In genomic region chr15:90905306-90906180, GRCh38 we compare ENCODE assay signal across 16 cellular contexts. TPM values are rescaled to one million over a fixed set of nuclear protein-coding genes. Genes with fewer than 3 reads are reported as not detected.
DNase-seq lines count a peak whose midpoint lies in the region; TF ChIP-seq lines count a peak whose summit lies in the region.
"Had no signal": no experiment of that assay in that cellular context is flagged by ENCODE, and none has a peak within 500 bp of the region (broad histone marks: within the 10 kb centered on the region; RNA-seq: fewer than 3 reads in every experiment).

No MANE protein-coding gene starts in this region.

- intact Hi-C loops in activated CD4-positive, alpha-beta T cell treated with anti-CD3 and anti-CD28 coated beads, Interleukin-2, amount 10 ng/mL, durations not matched to agents 24 days and 14 days (cut with micrococcal nuclease) = no loop called here

- H3K27me3 Mint-ChIP-seq in activated CD4-positive, alpha-beta T cell treated with anti-CD3 and anti-CD28 coated beads, Interleukin-2, amount 10 ng/mL, durations not matched to agents 24 days and 14 days = no peaks in the 10 kb centered on the region
- H3K27me3 Mint-ChIP-seq in neural crest cell (ENCODE audit: low read depth) = no peaks in the 10 kb centered on the region
- H3K27me3 Mint-ChIP-seq: IgD-negative memory B cell; stimulated activated naive B cell treated with anti-CD40 and anti-IgM and Interleukin-4, amounts not matched to agents 10 μg/mL and 1 μg/mL and 100 μg/mL, for 72 hours had no signal

- H3K9me3 Mint-ChIP-seq in activated CD4-positive, alpha-beta T cell treated with anti-CD3 and anti-CD28 coated beads, Interleukin-2, amount 10 ng/mL, durations not matched to agents 24 days and 14 days = no peaks in the 10 kb centered on the region
- no peaks in the 10 kb centered on the region for H3K9me3 Mint-ChIP-seq in neural crest cell
- H3K9me3 Mint-ChIP-seq: endodermal cell; IgD-negative memory B cell; stimulated activated naive B cell treated with anti-CD40 and anti-IgM and Interleukin-4, amounts not matched to agents 10 μg/mL and 1 μg/mL and 100 μg/mL, for 72 hours had no signal

- H3K36me3 Mint-ChIP-seq in activated CD4-positive, alpha-beta T cell treated with anti-CD3 and anti-CD28 coated beads, Interleukin-2, amount 10 ng/mL, durations not matched to agents 24 days and 14 days (ENCODE audit: low read depth) = peaks cover 43% of the 10 kb centered on the region
- H3K36me3 Mint-ChIP-seq in neural crest cell (ENCODE audit: low read depth) = peaks cover 7% of the 10 kb centered on the region

- TF ChIP-seq CTCF in neural crest cell (conservative IDR thresholded peaks at IDR 0.05) = no peak

- no peak for DNase-seq in activated CD4-positive, alpha-beta T cell treated with anti-CD3 and anti-CD28 coated beads, Interleukin-2, amount 10 ng/mL, durations not matched to agents 24 days and 14 days
- DNase-seq in activated CD4-positive, alpha-beta T cell treated with anti-CD3 and anti-CD28 coated beads for 1 hour = no peak
- DNase-seq in neural crest cell (ENCODE audit: low read depth, low spot score) = no peak
- no peak for DNase-seq in putamen (ENCODE audit: low spot score)
- no peak for DNase-seq in activated effector memory CD4-positive, alpha-beta T cell treated with Interleukin-2 at 50 U/mL for 16 hours
- DNase-seq: activated CD4-positive, alpha-beta T cell treated with anti-CD3 and anti-CD28 coated beads for 4 hours; activated CD8-positive, alpha-beta memory T cell treated with anti-CD3 and anti-CD28 coated beads, Interleukin-2, amount 50 U/mL, for 48 hours; C1 segment of cervical spinal cord; DMS53; endodermal cell; NCI-H524 treated with DMSO at 0.1 percent for 48 hours; stimulated activated naive B cell treated with anti-CD40 and anti-IgM and Interleukin-4, amounts not matched to agents 10 μg/mL and 1 μg/mL and 100 μg/mL, for 72 hours; upper lobe of right lung had no signal

- H3K27ac ChIP-seq in angular gyrus (ENCODE audit: low read depth, low read length) = peak overlapping the region; percentile 99
- H3K27ac ChIP-seq: SJSA1, upper lobe of right lung had no signal

- H3K27ac Mint-ChIP-seq in activated CD4-positive, alpha-beta T cell treated with anti-CD3 and anti-CD28 coated beads, Interleukin-2, amount 10 ng/mL, durations not matched to agents 24 days and 14 days = peak overlapping the region; percentile 0
- no peak overlapping the region for H3K27ac Mint-ChIP-seq in neural crest cell (ENCODE audit: unreplicated experiment)
- H3K27ac Mint-ChIP-seq: endodermal cell; stimulated activated naive B cell treated with anti-CD40 and anti-IgM and Interleukin-4, amounts not matched to agents 10 μg/mL and 1 μg/mL and 100 μg/mL, for 72 hours had no signal

- peaks cover 26% of the 10 kb centered on the region for H3K4me1 Mint-ChIP-seq in activated CD4-positive, alpha-beta T cell treated with anti-CD3 and anti-CD28 coated beads, Interleukin-2, amount 10 ng/mL, durations not matched to agents 24 days and 14 days
- peaks cover 21% of the 10 kb centered on the region for H3K4me1 Mint-ChIP-seq in neural crest cell

- H3K4me3 Mint-ChIP-seq in activated CD4-positive, alpha-beta T cell treated with anti-CD3 and anti-CD28 coated beads, Interleukin-2, amount 10 ng/mL, durations not matched to agents 24 days and 14 days = peak overlapping the region; percentile 51
- H3K4me3 Mint-ChIP-seq in neural crest cell = peak overlapping the region; percentile 60
- H3K4me3 Mint-ChIP-seq: endodermal cell; stimulated activated naive B cell treated with anti-CD40 and anti-IgM and Interleukin-4, amounts not matched to agents 10 μg/mL and 1 μg/mL and 100 μg/mL, for 72 hours had no signal

RNA-seq across cellular contexts. Expression of gene MAN2A2, which starts 2.4 kb away (rescaled TPM):
- 196 and 206 TPM in 2 replicates for total RNA-seq in activated CD4-positive, alpha-beta T cell treated with anti-CD3 and anti-CD28 coated beads, Interleukin-2, amount 10 ng/mL, durations not matched to agents 24 days and 14 days
- total RNA-seq in neural crest cell = 78.0 and 81.6 TPM in 2 replicates

RNA-seq across cellular contexts. Expression of gene FES, which starts 21.2 kb away (rescaled TPM):
- 32.5 and 33.7 TPM in 2 replicates for total RNA-seq in activated CD4-positive, alpha-beta T cell treated with anti-CD3 and anti-CD28 coated beads, Interleukin-2, amount 10 ng/mL, durations not matched to agents 24 days and 14 days
- total RNA-seq in neural crest cell = 2.8 TPM in 2 replicates

RNA-seq across cellular contexts. Expression of gene HDDC3, which starts 26.8 kb away (rescaled TPM):
- 36.3 and 39.9 TPM in 2 replicates for total RNA-seq in activated CD4-positive, alpha-beta T cell treated with anti-CD3 and anti-CD28 coated beads, Interleukin-2, amount 10 ng/mL, durations not matched to agents 24 days and 14 days
- 15.7 and 16.7 TPM in 2 replicates for total RNA-seq in neural crest cell

RNA-seq across cellular contexts. Expression of gene UNC45A, which starts 29.5 kb away (rescaled TPM):
- 66.9 and 67.0 TPM in 2 replicates for total RNA-seq in activated CD4-positive, alpha-beta T cell treated with anti-CD3 and anti-CD28 coated beads, Interleukin-2, amount 10 ng/mL, durations not matched to agents 24 days and 14 days
- 65.4 and 73.8 TPM in 2 replicates for total RNA-seq in neural crest cell

RNA-seq across cellular contexts. Expression of gene FURIN, which starts 37.2 kb away (rescaled TPM):
- total RNA-seq in activated CD4-positive, alpha-beta T cell treated with anti-CD3 and anti-CD28 coated beads, Interleukin-2, amount 10 ng/mL, durations not matched to agents 24 days and 14 days = 432 TPM in 2 replicates
- 14.8 and 15.7 TPM in 2 replicates for total RNA-seq in neural crest cell
